1 cellular context compared by ENCODE assay signal in genomic region chr3:44761347-44762169, GRCh38.
TF ChIP-seq lines count a peak whose summit lies in the region.

Gene KIAA1143 (minus strand): TSS chr3:44761619. CDS start chr3:44761602, 17 bp downstream.
Gene KIF15 (plus strand): TSS chr3:44761794. CDS start chr3:44761866, 72 bp downstream.

TF ChIP-seq in HepG2, 621 proteins besides CTCF, POLR2A, EP300 and RAD21 (continued from another document and continues in another):
- TF ChIP-seq MXD1 (CRISPR knock-in tag; IDR thresholded peaks at IDR 0.05) (peak; percentile 54; the same call in 1 of the 2 replicates), JUND (CRISPR knock-in tag; IDR thresholded peaks at IDR 0.05) (peak; percentile 47; the same call in 1 of the 2 replicates), ZNF333 (CRISPR knock-in tag; IDR thresholded peaks at IDR 0.05; ENCODE audit: borderline replicate concordance) (0 out of 2 replicates have a peak, but pooled peaks have one; percentile 26), ZNF589 (CRISPR knock-in tag; conservative IDR thresholded peaks at IDR 0.05) (peak; percentile 57), TAF1 (CRISPR knock-in tag; IDR thresholded peaks at IDR 0.05) (peak; percentile 80; the same call in 1 of the 2 replicates), ZNF274 (CRISPR knock-in tag; IDR thresholded peaks at IDR 0.05) (peak; percentile 94), CHD4 (IDR thresholded peaks at IDR 0.05; ENCODE audit: borderline replicate concordance, low read length) (no peak), MAX (IDR thresholded peaks at IDR 0.05) (peak; percentile 93), ZSCAN25 (CRISPR knock-in tag; IDR thresholded peaks at IDR 0.05) (no peak), ZNF660 (CRISPR knock-in tag; IDR thresholded peaks at IDR 0.05; ENCODE audit: borderline replicate concordance, low read depth) (no peak), FOSL2 (CRISPR knock-in tag; IDR thresholded peaks at IDR 0.05) (peak; percentile 70), ZNF317 (CRISPR knock-in tag; IDR thresholded peaks at IDR 0.05) (peak; percentile 29; the same call in 1 of the 2 replicates), ZNF280D (CRISPR knock-in tag; IDR thresholded peaks at IDR 0.05) (no peak), ZNF629 (CRISPR knock-in tag; conservative IDR thresholded peaks at IDR 0.05) (peak; percentile 50; the same call in 1 of the 2 replicates), ZBTB7B (CRISPR knock-in tag; IDR thresholded peaks at IDR 0.05) (0 out of 2 replicates have a peak, but pooled peaks have one; percentile 26), NRL (CRISPR knock-in tag; IDR thresholded peaks at IDR 0.05; ENCODE audit: borderline replicate concordance) (peak; percentile 53; the same call in 1 of the 2 replicates), ZC3H4 (CRISPR knock-in tag; IDR thresholded peaks at IDR 0.05; ENCODE audit: borderline replicate concordance) (no peak), ZBTB37 (CRISPR knock-in tag; IDR thresholded peaks at IDR 0.05) (no peak), PAWR (CRISPR knock-in tag; IDR thresholded peaks at IDR 0.05; ENCODE audit: borderline replicate concordance) (no peak), ZNF124 (CRISPR knock-in tag; IDR thresholded peaks at IDR 0.05) (0 out of 2 replicates have a peak, but pooled peaks have one; percentile 61), ZNF160 (CRISPR knock-in tag; IDR thresholded peaks at IDR 0.05) (peak; percentile 71; the same call in 1 of the 2 replicates), REXO4 (CRISPR knock-in tag; IDR thresholded peaks at IDR 0.05; ENCODE audit: borderline replicate concordance) (peak; percentile 90), TBX2 (CRISPR knock-in tag; IDR thresholded peaks at IDR 0.05; ENCODE audit: borderline replicate concordance) (peak; percentile 84), CCAR2 (optimal IDR thresholded peaks at IDR 0.05; ENCODE audit: low read depth, low read length) (no peak), TOPORS (CRISPR knock-in tag; IDR thresholded peaks at IDR 0.05) (peak; percentile 62; the same call in 1 of the 2 replicates), ZNF550 (CRISPR knock-in tag; IDR thresholded peaks at IDR 0.05; ENCODE audit: borderline replicate concordance) (no peak), ZNF7 (CRISPR knock-in tag; IDR thresholded peaks at IDR 0.05) (no peak), PLSCR1 (CRISPR knock-in tag; IDR thresholded peaks at IDR 0.05; ENCODE audit: borderline replicate concordance) (no peak), ZKSCAN8 (CRISPR knock-in tag; IDR thresholded peaks at IDR 0.05; ENCODE audit: borderline replicate concordance) (no peak), KDM4B (CRISPR knock-in tag; IDR thresholded peaks at IDR 0.05) (0 out of 2 replicates have a peak, but pooled peaks have one; percentile 17)
- TF ChIP-seq, protein P1, sequence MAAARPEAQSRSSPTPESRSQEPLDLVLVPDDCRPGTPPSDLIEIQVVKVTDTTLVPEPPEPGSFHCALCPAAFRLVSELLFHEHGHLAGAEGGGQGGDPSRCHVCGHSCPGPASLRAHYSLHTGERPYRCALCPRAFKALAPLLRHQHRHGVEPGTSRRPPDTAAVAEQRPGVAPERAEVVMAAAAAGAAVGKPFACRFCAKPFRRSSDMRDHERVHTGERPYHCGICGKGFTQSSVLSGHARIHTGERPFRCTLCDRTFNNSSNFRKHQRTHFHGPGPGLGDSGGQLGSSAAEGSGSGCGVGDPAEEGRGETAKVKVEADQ (CRISPR knock-in tag; IDR thresholded peaks at IDR 0.05; ENCODE audit: borderline replicate concordance) = no peak
- TF ChIP-seq, protein P2, sequence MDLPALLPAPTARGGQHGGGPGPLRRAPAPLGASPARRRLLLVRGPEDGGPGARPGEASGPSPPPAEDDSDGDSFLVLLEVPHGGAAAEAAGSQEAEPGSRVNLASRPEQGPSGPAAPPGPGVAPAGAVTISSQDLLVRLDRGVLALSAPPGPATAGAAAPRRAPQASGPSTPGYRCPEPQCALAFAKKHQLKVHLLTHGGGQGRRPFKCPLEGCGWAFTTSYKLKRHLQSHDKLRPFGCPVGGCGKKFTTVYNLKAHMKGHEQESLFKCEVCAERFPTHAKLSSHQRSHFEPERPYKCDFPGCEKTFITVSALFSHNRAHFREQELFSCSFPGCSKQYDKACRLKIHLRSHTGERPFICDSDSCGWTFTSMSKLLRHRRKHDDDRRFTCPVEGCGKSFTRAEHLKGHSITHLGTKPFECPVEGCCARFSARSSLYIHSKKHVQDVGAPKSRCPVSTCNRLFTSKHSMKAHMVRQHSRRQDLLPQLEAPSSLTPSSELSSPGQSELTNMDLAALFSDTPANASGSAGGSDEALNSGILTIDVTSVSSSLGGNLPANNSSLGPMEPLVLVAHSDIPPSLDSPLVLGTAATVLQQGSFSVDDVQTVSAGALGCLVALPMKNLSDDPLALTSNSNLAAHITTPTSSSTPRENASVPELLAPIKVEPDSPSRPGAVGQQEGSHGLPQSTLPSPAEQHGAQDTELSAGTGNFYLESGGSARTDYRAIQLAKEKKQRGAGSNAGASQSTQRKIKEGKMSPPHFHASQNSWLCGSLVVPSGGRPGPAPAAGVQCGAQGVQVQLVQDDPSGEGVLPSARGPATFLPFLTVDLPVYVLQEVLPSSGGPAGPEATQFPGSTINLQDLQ (CRISPR knock-in tag; IDR thresholded peaks at IDR 0.05) = 0 out of 2 replicates have a peak, but pooled peaks have one; percentile 31
- TF ChIP-seq, protein P3, sequence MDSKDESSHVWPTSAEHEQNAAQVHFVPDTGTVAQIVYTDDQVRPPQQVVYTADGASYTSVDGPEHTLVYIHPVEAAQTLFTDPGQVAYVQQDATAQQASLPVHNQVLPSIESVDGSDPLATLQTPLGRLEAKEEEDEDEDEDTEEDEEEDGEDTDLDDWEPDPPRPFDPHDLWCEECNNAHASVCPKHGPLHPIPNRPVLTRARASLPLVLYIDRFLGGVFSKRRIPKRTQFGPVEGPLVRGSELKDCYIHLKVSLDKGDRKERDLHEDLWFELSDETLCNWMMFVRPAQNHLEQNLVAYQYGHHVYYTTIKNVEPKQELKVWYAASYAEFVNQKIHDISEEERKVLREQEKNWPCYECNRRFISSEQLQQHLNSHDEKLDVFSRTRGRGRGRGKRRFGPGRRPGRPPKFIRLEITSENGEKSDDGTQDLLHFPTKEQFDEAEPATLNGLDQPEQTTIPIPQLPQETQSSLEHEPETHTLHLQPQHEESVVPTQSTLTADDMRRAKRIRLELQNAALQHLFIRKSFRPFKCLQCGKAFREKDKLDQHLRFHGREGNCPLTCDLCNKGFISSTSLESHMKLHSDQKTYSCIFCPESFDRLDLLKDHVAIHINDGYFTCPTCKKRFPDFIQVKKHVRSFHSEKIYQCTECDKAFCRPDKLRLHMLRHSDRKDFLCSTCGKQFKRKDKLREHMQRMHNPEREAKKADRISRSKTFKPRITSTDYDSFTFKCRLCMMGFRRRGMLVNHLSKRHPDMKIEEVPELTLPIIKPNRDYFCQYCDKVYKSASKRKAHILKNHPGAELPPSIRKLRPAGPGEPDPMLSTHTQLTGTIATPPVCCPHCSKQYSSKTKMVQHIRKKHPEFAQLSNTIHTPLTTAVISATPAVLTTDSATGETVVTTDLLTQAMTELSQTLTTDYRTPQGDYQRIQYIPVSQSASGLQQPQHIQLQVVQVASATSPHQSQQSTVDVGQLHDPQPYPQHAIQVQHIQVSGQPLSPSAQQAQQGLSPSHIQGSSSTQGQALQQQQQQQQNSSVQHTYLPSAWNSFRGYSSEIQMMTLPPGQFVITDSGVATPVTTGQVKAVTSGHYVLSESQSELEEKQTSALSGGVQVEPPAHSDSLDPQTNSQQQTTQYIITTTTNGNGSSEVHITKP (CRISPR knock-in tag; IDR thresholded peaks at IDR 0.05; ENCODE audit: low read depth) = peak; percentile 26; the same call in 1 of the 2 replicates
- TF ChIP-seq, protein P4, sequence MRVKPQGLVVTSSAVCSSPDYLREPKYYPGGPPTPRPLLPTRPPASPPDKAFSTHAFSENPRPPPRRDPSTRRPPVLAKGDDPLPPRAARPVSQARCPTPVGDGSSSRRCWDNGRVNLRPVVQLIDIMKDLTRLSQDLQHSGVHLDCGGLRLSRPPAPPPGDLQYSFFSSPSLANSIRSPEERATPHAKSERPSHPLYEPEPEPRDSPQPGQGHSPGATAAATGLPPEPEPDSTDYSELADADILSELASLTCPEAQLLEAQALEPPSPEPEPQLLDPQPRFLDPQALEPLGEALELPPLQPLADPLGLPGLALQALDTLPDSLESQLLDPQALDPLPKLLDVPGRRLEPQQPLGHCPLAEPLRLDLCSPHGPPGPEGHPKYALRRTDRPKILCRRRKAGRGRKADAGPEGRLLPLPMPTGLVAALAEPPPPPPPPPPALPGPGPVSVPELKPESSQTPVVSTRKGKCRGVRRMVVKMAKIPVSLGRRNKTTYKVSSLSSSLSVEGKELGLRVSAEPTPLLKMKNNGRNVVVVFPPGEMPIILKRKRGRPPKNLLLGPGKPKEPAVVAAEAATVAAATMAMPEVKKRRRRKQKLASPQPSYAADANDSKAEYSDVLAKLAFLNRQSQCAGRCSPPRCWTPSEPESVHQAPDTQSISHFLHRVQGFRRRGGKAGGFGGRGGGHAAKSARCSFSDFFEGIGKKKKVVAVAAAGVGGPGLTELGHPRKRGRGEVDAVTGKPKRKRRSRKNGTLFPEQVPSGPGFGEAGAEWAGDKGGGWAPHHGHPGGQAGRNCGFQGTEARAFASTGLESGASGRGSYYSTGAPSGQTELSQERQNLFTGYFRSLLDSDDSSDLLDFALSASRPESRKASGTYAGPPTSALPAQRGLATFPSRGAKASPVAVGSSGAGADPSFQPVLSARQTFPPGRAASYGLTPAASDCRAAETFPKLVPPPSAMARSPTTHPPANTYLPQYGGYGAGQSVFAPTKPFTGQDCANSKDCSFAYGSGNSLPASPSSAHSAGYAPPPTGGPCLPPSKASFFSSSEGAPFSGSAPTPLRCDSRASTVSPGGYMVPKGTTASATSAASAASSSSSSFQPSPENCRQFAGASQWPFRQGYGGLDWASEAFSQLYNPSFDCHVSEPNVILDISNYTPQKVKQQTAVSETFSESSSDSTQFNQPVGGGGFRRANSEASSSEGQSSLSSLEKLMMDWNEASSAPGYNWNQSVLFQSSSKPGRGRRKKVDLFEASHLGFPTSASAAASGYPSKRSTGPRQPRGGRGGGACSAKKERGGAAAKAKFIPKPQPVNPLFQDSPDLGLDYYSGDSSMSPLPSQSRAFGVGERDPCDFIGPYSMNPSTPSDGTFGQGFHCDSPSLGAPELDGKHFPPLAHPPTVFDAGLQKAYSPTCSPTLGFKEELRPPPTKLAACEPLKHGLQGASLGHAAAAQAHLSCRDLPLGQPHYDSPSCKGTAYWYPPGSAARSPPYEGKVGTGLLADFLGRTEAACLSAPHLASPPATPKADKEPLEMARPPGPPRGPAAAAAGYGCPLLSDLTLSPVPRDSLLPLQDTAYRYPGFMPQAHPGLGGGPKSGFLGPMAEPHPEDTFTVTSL (CRISPR knock-in tag; IDR thresholded peaks at IDR 0.05; ENCODE audit: borderline replicate concordance) = 0 out of 2 replicates have a peak, but pooled peaks have one; percentile 25
- TF ChIP-seq, protein P5, sequence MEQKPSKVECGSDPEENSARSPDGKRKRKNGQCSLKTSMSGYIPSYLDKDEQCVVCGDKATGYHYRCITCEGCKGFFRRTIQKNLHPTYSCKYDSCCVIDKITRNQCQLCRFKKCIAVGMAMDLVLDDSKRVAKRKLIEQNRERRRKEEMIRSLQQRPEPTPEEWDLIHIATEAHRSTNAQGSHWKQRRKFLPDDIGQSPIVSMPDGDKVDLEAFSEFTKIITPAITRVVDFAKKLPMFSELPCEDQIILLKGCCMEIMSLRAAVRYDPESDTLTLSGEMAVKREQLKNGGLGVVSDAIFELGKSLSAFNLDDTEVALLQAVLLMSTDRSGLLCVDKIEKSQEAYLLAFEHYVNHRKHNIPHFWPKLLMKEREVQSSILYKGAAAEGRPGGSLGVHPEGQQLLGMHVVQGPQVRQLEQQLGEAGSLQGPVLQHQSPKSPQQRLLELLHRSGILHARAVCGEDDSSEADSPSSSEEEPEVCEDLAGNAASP (CRISPR knock-in tag; IDR thresholded peaks at IDR 0.05; ENCODE audit: borderline replicate concordance) = 0 out of 2 replicates have a peak, but pooled peaks have one; percentile 32
